In genomic region chr17:28597606-28598383, GRCh38 we compare ENCODE assay signal across 8 cellular contexts. TPM values are rescaled to one million over a fixed set of nuclear protein-coding genes. Genes with fewer than 3 reads are reported as not detected.
DNase-seq lines count a peak whose midpoint lies in the region; ATAC-seq, FAIRE-seq and TF ChIP-seq lines count a peak whose summit lies in the region.

No MANE protein-coding gene starts in this region.

- peak overlapping the region; percentile 90 to 96 (median 93) for H3K4me3 Mint-ChIP-seq in CD4-positive, CD25-positive, alpha-beta regulatory T cell

- H3K27me3 ChIP-seq in CD4-positive, CD25-positive, alpha-beta regulatory T cell (ENCODE audit: control insufficient read depth, insufficient read depth, low read length) = no peaks in the 10 kb centered on the region
- H3K27me3 ChIP-seq in KMS-11 (ENCODE audit: insufficient read depth, low read depth) (no peaks in the 10 kb centered on the region), muscle layer of duodenum (ENCODE audit: low read depth, low read length) (no peaks in the 10 kb centered on the region)

- H3K27ac ChIP-seq in CD4-positive, CD25-positive, alpha-beta regulatory T cell (ENCODE audit: insufficient read depth, low read length, poor library complexity, severe bottlenecking) = peak overlapping the region; percentile 99
- H3K27ac ChIP-seq in KMS-11 = peak overlapping the region; percentile 88; the same call in 1 of the 2 replicates
- H3K27ac ChIP-seq in muscle layer of duodenum (ENCODE audit: low read length) = no peak overlapping the region
- H3K27ac ChIP-seq in kidney (ENCODE audit: low read depth in 2 of 2, low read length in 2 of 2) = no peak overlapping the region

- peaks cover 16% of the 10 kb centered on the region for H3K4me1 ChIP-seq in CD4-positive, CD25-positive, alpha-beta regulatory T cell (ENCODE audit: control insufficient read depth, insufficient read depth, low read length, poor library complexity, severe bottlenecking)
- peaks cover 19% of the 10 kb centered on the region for H3K4me1 ChIP-seq in KMS-11 (ENCODE audit: low read depth, poor library complexity, severe bottlenecking)
- peaks cover 0 to 9% of the 10 kb centered on the region in 2 donors for H3K4me1 ChIP-seq in muscle layer of duodenum (ENCODE audit: control insufficient read depth in 1 of 2, insufficient read depth in 2 of 2, low read length in 2 of 2)
- peaks cover 10 to 12% of the 10 kb centered on the region in 2 donors for H3K4me1 ChIP-seq in kidney (ENCODE audit: control insufficient read depth in 1 of 2, insufficient read depth in 1 of 2, low read depth in 1 of 2, low read length in 2 of 2)

- peak overlapping the region; percentile 79 for H3K9ac ChIP-seq in KMS-11
- no peak overlapping the region for H3K9ac ChIP-seq in kidney (ENCODE audit: low read length in 2 of 2)

- H3K27ac Mint-ChIP-seq in CD4-positive, CD25-positive, alpha-beta regulatory T cell = peak overlapping the region in 2 of 3 donors; percentile 96 to 99

- no peaks in the 10 kb centered on the region for H4K20me1 ChIP-seq in KMS-11 (ENCODE audit: insufficient read depth)

- H3K36me3 Mint-ChIP-seq in CD4-positive, CD25-positive, alpha-beta regulatory T cell = no peaks in the 10 kb centered on the region

- no peak for DNase-seq in CD4-positive, CD25-positive, alpha-beta regulatory T cell
- no peak for DNase-seq in astrocyte of the spinal cord (ENCODE audit: low read depth, low spot score)
- DNase-seq in SHP77 (lab: John Stamatoyannopoulos, UW) = no peak
- no peak for DNase-seq in kidney
- no peak for DNase-seq in T1000 (lab: John Stamatoyannopoulos, UW)
- DNase-seq in NCI-H524 treated with DMSO at 0.1 percent for 48 hours (lab: John Stamatoyannopoulos, UW) = no peak

- TF ChIP-seq CTCF in KMS-11 (conservative IDR thresholded peaks at IDR 0.05; ENCODE audit: low read depth, low read length) (no peak), astrocyte of the spinal cord (IDR thresholded peaks at IDR 0.05; ENCODE audit: low read depth, low read length) (no peak), kidney (IDR thresholded peaks at IDR 0.05; ENCODE audit: borderline replicate concordance, extremely low read depth, insufficient read depth) (no peak)

- peak overlapping the region; percentile 78 for H3K4me3 ChIP-seq in CD4-positive, CD25-positive, alpha-beta regulatory T cell (ENCODE audit: low read depth, low read length)
- H3K4me3 ChIP-seq in KMS-11 (IDR thresholded peaks at IDR 0.05; ENCODE audit: insufficient read depth, low read depth, low read length) = no peak overlapping the region
- peak overlapping the region; percentile 89 for H3K4me3 ChIP-seq in astrocyte of the spinal cord (ENCODE audit: low read depth, low read length)
- H3K4me3 ChIP-seq in muscle layer of duodenum (ENCODE audit: low read depth in 1 of 2, low read length in 2 of 2) = peak overlapping the region; percentile 62 to 88
- peak overlapping the region in 1 of 2 donors; percentile 78 for H3K4me3 ChIP-seq in kidney (ENCODE audit: low read length in 2 of 2)

- peaks cover 38% of the 10 kb centered on the region for H3K79me2 ChIP-seq in KMS-11 (ENCODE audit: insufficient read depth, low read depth)

- H3K4me2 ChIP-seq in KMS-11 = peak overlapping the region; percentile 78

- FAIRE-seq in kidney (lab: Jason Lieb, UNC) = no peak

- intact Hi-C loops in kidney (cut with DNase I) = no loop called here

- no peak for ATAC-seq in CD4-positive, CD25-positive, alpha-beta regulatory T cell (ENCODE audit: low read depth in 2 of 2)

- peaks cover 18 to 26% (median 19%) of the 10 kb centered on the region in 4 donors for H3K4me1 Mint-ChIP-seq in CD4-positive, CD25-positive, alpha-beta regulatory T cell

- in situ Hi-C loops in astrocyte of the spinal cord (cut with HindIII; ENCODE audit: low sequenced_read_pairs) = no loop called here

- H3K36me3 ChIP-seq in CD4-positive, CD25-positive, alpha-beta regulatory T cell (ENCODE audit: control insufficient read depth, insufficient read depth, low read length) = no peaks in the 10 kb centered on the region
- H3K36me3 ChIP-seq in KMS-11 (ENCODE audit: insufficient read depth) (peaks cover 3% of the 10 kb centered on the region; the same call in 1 of the 2 replicates), muscle layer of duodenum (ENCODE audit: control insufficient read depth in 1 of 2, insufficient read depth in 2 of 2, low read length in 2 of 2) (peaks cover 0 to 3% of the 10 kb centered on the region in 2 donors), kidney (ENCODE audit: control insufficient read depth in 1 of 2, insufficient read depth in 2 of 2, low read length in 2 of 2) (peaks cover under 1 to 5% of the 10 kb centered on the region in 2 donors)

- H3K9me3 Mint-ChIP-seq in CD4-positive, CD25-positive, alpha-beta regulatory T cell = no peaks in the 10 kb centered on the region

- no peaks in the 10 kb centered on the region for H3K9me3 ChIP-seq in CD4-positive, CD25-positive, alpha-beta regulatory T cell (ENCODE audit: control insufficient read depth in 2 of 2, low read length in 2 of 2)
- H3K9me3 ChIP-seq in muscle layer of duodenum (ENCODE audit: control insufficient read depth in 1 of 2, low read length in 2 of 2) (no peaks in the 10 kb centered on the region), kidney (ENCODE audit: control insufficient read depth in 1 of 2, low read length in 2 of 2) (no peaks in the 10 kb centered on the region)

- peak overlapping the region; percentile 91; the same call in 1 of the 2 replicates for H2AFZ ChIP-seq in KMS-11 (ENCODE audit: low read depth)

- no peaks in the 10 kb centered on the region for H3K27me3 Mint-ChIP-seq in CD4-positive, CD25-positive, alpha-beta regulatory T cell

RNA-seq across cellular contexts. Expression of gene SPAG5, which starts 1.0 kb away (rescaled TPM):
- total RNA-seq in CD4-positive, CD25-positive, alpha-beta regulatory T cell = 37.7 TPM
- polyA plus RNA-seq in CD4-positive, CD25-positive, alpha-beta regulatory T cell = 1 to 10 TPM in 3 of 4 donors, under 1 TPM in 1; 0.84 to 2.2 (median 1.8) TPM
- total RNA-seq in kidney = 7.4 TPM
- polyA plus RNA-seq in kidney (ENCODE audit: insufficient read depth, low read depth, low replicate concordance) = 123 TPM

RNA-seq across cellular contexts. Expression of gene RSKR, which starts 16.2 kb away (rescaled TPM):
- total RNA-seq in CD4-positive, CD25-positive, alpha-beta regulatory T cell = 15.2 TPM
- polyA plus RNA-seq in CD4-positive, CD25-positive, alpha-beta regulatory T cell = under 1 TPM in 3 of 4 donors, not detected in 1; 0.08 to 0.78 (median 0.10) TPM
- total RNA-seq in kidney = 10.2 TPM
- 4.1 TPM for polyA plus RNA-seq in kidney (ENCODE audit: insufficient read depth, low read depth, low replicate concordance)

RNA-seq across cellular contexts. Expression of gene ALDOC, which starts 21.1 kb away (rescaled TPM):
- 33.0 TPM for total RNA-seq in CD4-positive, CD25-positive, alpha-beta regulatory T cell
- 100 to 1,000 TPM in 1 of 4 donors, 10 to 100 TPM in 3; 68.2 to 109 (median 92.4) TPM for polyA plus RNA-seq in CD4-positive, CD25-positive, alpha-beta regulatory T cell
- total RNA-seq in kidney = 7.1 TPM
- polyA plus RNA-seq in kidney (ENCODE audit: insufficient read depth, low read depth, low replicate concordance) = 21.9 TPM

RNA-seq across cellular contexts. Expression of gene PIGS, which starts 26.5 kb away (rescaled TPM):
- total RNA-seq in CD4-positive, CD25-positive, alpha-beta regulatory T cell = 59.7 TPM
- polyA plus RNA-seq in CD4-positive, CD25-positive, alpha-beta regulatory T cell = 10 to 100 TPM; 53.3 to 82.6 (median 67.1) TPM
- total RNA-seq in kidney = 75.0 TPM
- polyA plus RNA-seq in kidney (ENCODE audit: insufficient read depth, low read depth, low replicate concordance) = 60.6 TPM

RNA-seq across cellular contexts. Expression of gene UNC119, which starts 45.4 kb away (rescaled TPM):
- 66.9 TPM for total RNA-seq in CD4-positive, CD25-positive, alpha-beta regulatory T cell
- 10 to 100 TPM; 29.5 to 35.0 (median 31.2) TPM for polyA plus RNA-seq in CD4-positive, CD25-positive, alpha-beta regulatory T cell
- 19.0 TPM for total RNA-seq in kidney
- polyA plus RNA-seq in kidney (ENCODE audit: insufficient read depth, low read depth, low replicate concordance) = 60.7 TPM

Comparison
In these comparisons a context has a peak if more than half of its experiments do, and no peak if none do; other contexts are left out.
1. H3K27ac ChIP-seq: peak in CD4-positive, CD25-positive, alpha-beta regulatory T cell (single experiment) and KMS-11 (single experiment); none in muscle layer of duodenum (single experiment) and kidney (0 of 2).